In genomic region chr19:48445256-48445605, GRCh38 we compare ENCODE assay signal across 8 cellular contexts. TPM values are rescaled to one million over a fixed set of nuclear protein-coding genes. Genes with fewer than 3 reads are reported as not detected.
DNase-seq lines count a peak whose midpoint lies in the region; ATAC-seq and TF ChIP-seq lines count a peak whose summit lies in the region.

No MANE protein-coding gene starts in this region.

- no peak for TF ChIP-seq POLR2A in testis (IDR thresholded peaks at IDR 0.05)

- intact Hi-C loops in colonic mucosa (cut with DNase I) (no loop called here), testis (cut with DNase I; ENCODE audit: low total_unique reads) (no loop called here)

- H3K4me1 ChIP-seq in SJSA1 (replicated peaks) (peaks cover 29% of the 10 kb centered on the region), colonic mucosa (peaks cover 4% of the 10 kb centered on the region), testis (peaks cover 17% of the 10 kb centered on the region)

- no peaks in the 10 kb centered on the region for H3K9me3 ChIP-seq in SJSA1 (replicated peaks)
- H3K9me3 ChIP-seq in colonic mucosa, result no peaks in the 10 kb centered on the region
- no peaks in the 10 kb centered on the region for H3K9me3 ChIP-seq in testis

- peak; percentile 18 for ATAC-seq in GM21515 (IDR thresholded peaks at IDR 0.05; ENCODE audit: unreplicated experiment)
- peak; percentile 71 for ATAC-seq in left lobe of liver

- H3K4me3 ChIP-seq in SJSA1 (peak overlapping the region; percentile 84), colonic mucosa (peak overlapping the region; percentile 93), testis (peak overlapping the region; percentile 80 to 92)

- DNase-seq in EH (ENCODE audit: low read depth), result peak; percentile 84
- DNase-seq in Kasumi-1 (lab: John Stamatoyannopoulos, UW), result peak; percentile 77
- DNase-seq in SJSA1 (ENCODE audit: low read depth in 1 of 2, low spot score in 2 of 2), result peak in 1 of 2 experiments; percentile 65
- DNase-seq in colonic mucosa, result no peak
- DNase-seq in left lobe of liver (ENCODE audit: low spot score), result no peak
- DNase-seq in testis, result peak; percentile 61
- no peak for DNase-seq in stimulated activated CD4-positive, alpha-beta T cell treated with anti-CD3 and anti-CD28 coated beads, Interleukin-1b, Interleukin-23, amount 100 ng/mL, for 48 hours

- H3K36me3 ChIP-seq in SJSA1 (peaks cover 43% of the 10 kb centered on the region), colonic mucosa (peaks cover 6% of the 10 kb centered on the region), testis (ENCODE audit: low read depth, missing control alignments) (no peaks in the 10 kb centered on the region)

- peak overlapping the region in 1 of 2 donors; percentile 88 for H3K9ac ChIP-seq in colonic mucosa (ENCODE audit: low read depth in 2 of 2, low read length in 2 of 2)

- peak; percentile 25 for TF ChIP-seq CTCF in colonic mucosa (IDR thresholded peaks at IDR 0.05)
- peak; percentile 34 to 82 (median 41) for TF ChIP-seq CTCF in testis (IDR thresholded peaks at IDR 0.05)

- H3K27me3 ChIP-seq in SJSA1 (replicated peaks) (peaks cover 16% of the 10 kb centered on the region), colonic mucosa (peaks cover 27% of the 10 kb centered on the region), testis (no peaks in the 10 kb centered on the region)

- H3K27ac ChIP-seq in SJSA1, result peak overlapping the region; percentile 87
- H3K27ac ChIP-seq in colonic mucosa, result peak overlapping the region; percentile 62
- peak overlapping the region; percentile 84 to 94 for H3K27ac ChIP-seq in testis

- WGBS in testis, 2 donors, result 1 to 3% methylated on average over 6 of the region's 6 CpGs

RNA-seq across cellular contexts. Expression of gene GRWD1, which starts 0.6 kb away (rescaled TPM):
- total RNA-seq in SJSA1 (2014; rRNA removed; shearing (Covaris generic)), result 50.5 and 73.1 TPM in 2 replicates
- total RNA-seq in colonic mucosa (10 to 100 TPM; 17.0 to 45.8 TPM), left lobe of liver (16.0 TPM), testis (10 to 100 TPM; 32.8 to 35.2 TPM)
- polyA plus RNA-seq in testis (ENCODE audit: insufficient read depth, low read depth, low replicate concordance), result 17.8 TPM

RNA-seq across cellular contexts. Expression of gene KCNJ14, which starts 10.1 kb away (rescaled TPM):
- 0.53 and 0.55 TPM in 2 replicates for total RNA-seq in SJSA1 (2014; rRNA removed; shearing (Covaris generic))
- total RNA-seq in colonic mucosa, result under 1 TPM; 0.35 to 0.99 TPM
- 0.38 TPM for total RNA-seq in left lobe of liver
- 1 to 10 TPM; 1.6 to 2.2 TPM for total RNA-seq in testis
- 0.66 TPM for polyA plus RNA-seq in testis (ENCODE audit: insufficient read depth, low read depth, low replicate concordance)

RNA-seq across cellular contexts. Expression of gene CYTH2, which starts 23.9 kb away (rescaled TPM):
- 49.0 and 54.6 TPM in 2 replicates for total RNA-seq in SJSA1 (2014; rRNA removed; shearing (Covaris generic))
- total RNA-seq in colonic mucosa, result 10 to 100 TPM; 55.4 to 70.2 TPM
- 13.9 TPM for total RNA-seq in left lobe of liver
- 100 to 1,000 TPM in 1 of 2 donors, 10 to 100 TPM in 1; 92.7 to 123 TPM for total RNA-seq in testis
- polyA plus RNA-seq in testis (ENCODE audit: insufficient read depth, low read depth, low replicate concordance), result 132 TPM

RNA-seq across cellular contexts. Expression of gene GRIN2D, which starts 51.8 kb away (rescaled TPM):
- 0.05 TPM in 1 of 2 replicates, not detected in the other for total RNA-seq in SJSA1 (2014; rRNA removed; shearing (Covaris generic))
- total RNA-seq in colonic mucosa (under 1 TPM; 0.35 to 0.49 TPM), left lobe of liver (0.20 TPM), testis (1 to 10 TPM; 2.4 to 2.7 TPM)
- polyA plus RNA-seq in testis (ENCODE audit: insufficient read depth, low read depth, low replicate concordance), result 1.4 TPM

RNA-seq across cellular contexts. Expression of gene KDELR1, which starts 53.9 kb away (rescaled TPM):
- total RNA-seq in SJSA1 (2014; rRNA removed; shearing (Covaris generic)), result 58.0 and 99.3 TPM in 2 replicates
- total RNA-seq in colonic mucosa (100 to 1,000 TPM; 233 to 249 TPM), left lobe of liver (68.4 TPM), testis (100 to 1,000 TPM; 149 to 155 TPM)
- polyA plus RNA-seq in testis (ENCODE audit: insufficient read depth, low read depth, low replicate concordance), result 187 TPM

Comparison
In these comparisons a context has a peak if more than half of its experiments do, and no peak if none do; other contexts are left out.
1. DNase-seq: peak in EH (single experiment), Kasumi-1 (2 of 2) and testis (single experiment); none in colonic mucosa (single experiment), left lobe of liver (single experiment) and stimulated activated CD4-positive, alpha-beta T cell treated with anti-CD3 and anti-CD28 coated beads, Interleukin-1b, Interleukin-23, amount 100 ng/mL, for 48 hours (single experiment).
2. Peak in every context shown above with its lines, with median percentiles within 50 percentile points of each other: H3K27ac ChIP-seq and H3K4me3 ChIP-seq.